In genomic region chr5:1762121-1762877, GRCh38 we compare ENCODE assay signal across 26 cellular contexts. TPM values are rescaled to one million over a fixed set of nuclear protein-coding genes. Genes with fewer than 3 reads are reported as not detected.
DNase-seq lines count a peak whose midpoint lies in the region; ATAC-seq, FAIRE-seq and TF ChIP-seq lines count a peak whose summit lies in the region.
"Had no signal": no experiment of that assay in that cellular context is flagged by ENCODE, and none has a peak within 500 bp of the region (broad histone marks: within the 10 kb centered on the region; RNA-seq: fewer than 3 reads in every experiment).

No MANE protein-coding gene starts in this region.

- no peak overlapping the region for H3K4me3 Mint-ChIP-seq in glutamatergic neuron (ENCODE audit: unreplicated experiment)
- H3K4me3 Mint-ChIP-seq in progenitor cell of endocrine pancreas (ENCODE audit: low read depth) = no peak overlapping the region
- H3K4me3 Mint-ChIP-seq: nephron; stimulated activated effector memory CD8-positive, alpha-beta T cell treated with anti-CD3 and anti-CD28 coated beads, Interleukin-12 subunit alpha, Interleukin-12 subunit beta, amount 100 ng/mL, for 72 hours had no signal

- no peak for FAIRE-seq in frontal cortex (lab: Jason Lieb, UNC)
- FAIRE-seq: colon had no signal

- DNase-seq in DMS 273 (lab: John Stamatoyannopoulos, UW; ENCODE audit: unreplicated experiment) (peak; percentile 23), DMS 273 treated with DMSO at 0.1 percent for 48 hours (lab: John Stamatoyannopoulos, UW) (no peak), H7 (peak; percentile 35), glutamatergic neuron (peak; percentile 8), progenitor cell of endocrine pancreas (ENCODE audit: low spot score, unreplicated experiment) (peak; percentile 3), frontal cortex (ENCODE audit: low spot score in 2 of 2) (no peak)
- DNase-seq: activated CD4-positive, CD25-positive, alpha-beta regulatory T cell treated with anti-CD3 and anti-CD28 coated beads, Interleukin-2, amount 50 U/mL, for 72 hours; brain microvascular endothelial cell; DMS79 treated with DMSO at 0.1 percent for 48 hours; HCEC 1CT; KG1; MV-4-11; NCI-H187; NCI-H774; OCI-M1; SHP77; stimulated activated CD4-positive, alpha-beta T cell treated with anti-CD3 and anti-CD28 coated beads, Interleukin-1b, Interleukin-23, amount 100 ng/mL, for 48 hours; SW 1271 had no signal

- H3K36me3 Mint-ChIP-seq in glutamatergic neuron (ENCODE audit: unreplicated experiment) = peaks cover 9% of the 10 kb centered on the region
- no peaks in the 10 kb centered on the region for H3K36me3 Mint-ChIP-seq in progenitor cell of endocrine pancreas (ENCODE audit: insufficient read depth)
- H3K36me3 Mint-ChIP-seq: stimulated activated effector memory CD8-positive, alpha-beta T cell treated with anti-CD3 and anti-CD28 coated beads, Interleukin-12 subunit alpha, Interleukin-12 subunit beta, amount 100 ng/mL, for 72 hours had no signal

- no peak for ATAC-seq in HG03520 (IDR thresholded peaks at IDR 0.05; ENCODE audit: unreplicated experiment)
- ATAC-seq in HG03565 (IDR thresholded peaks at IDR 0.05; ENCODE audit: unreplicated experiment) = no peak
- ATAC-seq: left colon had no signal

- no peaks in the 10 kb centered on the region for H3K36me3 ChIP-seq in H7 (replicated peaks; ENCODE audit: control insufficient read depth, insufficient read depth, low read length)
- H3K36me3 ChIP-seq: brain microvascular endothelial cell, prostate gland had no signal

- no peaks in the 10 kb centered on the region for H3K27me3 ChIP-seq in H7 (ENCODE audit: control insufficient read depth, insufficient read depth, low read length)
- H3K27me3 ChIP-seq: brain microvascular endothelial cell had no signal

- H3K27me3 Mint-ChIP-seq in glutamatergic neuron (ENCODE audit: unreplicated experiment) (peaks cover 2% of the 10 kb centered on the region), progenitor cell of endocrine pancreas (peaks cover 29% of the 10 kb centered on the region)

- no peak for TF ChIP-seq CTCF in glutamatergic neuron (IDR thresholded peaks at IDR 0.05; ENCODE audit: partially characterized antibody, unreplicated experiment)
- no peak for TF ChIP-seq CTCF in progenitor cell of endocrine pancreas (IDR thresholded peaks at IDR 0.05; ENCODE audit: unreplicated experiment)

- no peak overlapping the region for H3K27ac Mint-ChIP-seq in glutamatergic neuron (ENCODE audit: unreplicated experiment)
- no peak overlapping the region for H3K27ac Mint-ChIP-seq in progenitor cell of endocrine pancreas
- H3K27ac Mint-ChIP-seq: activated T-helper 2 cell treated with anti-CD3 and anti-CD28 coated beads, Interferon-gamma antibody, Interleukin-2, Interleukin-4, amounts not matched to agents 10 μg/mL and 5 μg/mL and 100 μg/mL, durations not matched to agents 14 hours and 24 hours and 36 hours; nephron; stimulated activated effector memory CD8-positive, alpha-beta T cell treated with anti-CD3 and anti-CD28 coated beads, Interleukin-12 subunit alpha, Interleukin-12 subunit beta, amount 100 ng/mL, for 72 hours had no signal

- H3K4me1 Mint-ChIP-seq in glutamatergic neuron (ENCODE audit: low read depth, unreplicated experiment) (no peaks in the 10 kb centered on the region), progenitor cell of endocrine pancreas (ENCODE audit: low read depth) (no peaks in the 10 kb centered on the region)
- H3K4me1 Mint-ChIP-seq: stimulated activated effector memory CD8-positive, alpha-beta T cell treated with anti-CD3 and anti-CD28 coated beads, Interleukin-12 subunit alpha, Interleukin-12 subunit beta, amount 100 ng/mL, for 72 hours had no signal

- H3K4me3 ChIP-seq in H7 (ENCODE audit: insufficient read depth, low read depth, low read length) = no peak overlapping the region
- H3K4me3 ChIP-seq: prostate gland had no signal

- H3K9me3 Mint-ChIP-seq in glutamatergic neuron (ENCODE audit: unreplicated experiment) (peaks cover 6% of the 10 kb centered on the region), progenitor cell of endocrine pancreas (ENCODE audit: low read depth) (peaks cover 6% of the 10 kb centered on the region)
- H3K9me3 Mint-ChIP-seq: stimulated activated effector memory CD8-positive, alpha-beta T cell treated with anti-CD3 and anti-CD28 coated beads, Interleukin-12 subunit alpha, Interleukin-12 subunit beta, amount 100 ng/mL, for 72 hours had no signal

RNA-seq across cellular contexts. Expression of gene MRPL36, which starts 37.3 kb away (rescaled TPM):
- total RNA-seq in H7 (2014; rRNA removed; shearing (Covaris generic)) = 49.4 and 83.8 TPM in 2 replicates
- total RNA-seq in glutamatergic neuron (ENCODE audit: unreplicated experiment) = 40.0 TPM
- 40.5 and 40.6 TPM in 2 replicates for total RNA-seq in progenitor cell of endocrine pancreas
- total RNA-seq in frontal cortex = 20.0 TPM

RNA-seq across cellular contexts. Expression of gene NDUFS6, which starts 38.9 kb away (rescaled TPM):
- total RNA-seq in H7 (2014; rRNA removed; shearing (Covaris generic)) = 35.2 and 51.9 TPM in 2 replicates
- total RNA-seq in glutamatergic neuron (ENCODE audit: unreplicated experiment) = 40.3 TPM
- total RNA-seq in progenitor cell of endocrine pancreas = 33.0 and 36.4 TPM in 2 replicates
- total RNA-seq in frontal cortex = 13.5 TPM

Comparison
In these comparisons a context has a peak if more than half of its experiments do, and no peak if none do; other contexts are left out.
1. DNase-seq: peak in DMS 273 (single experiment), H7 (single experiment), glutamatergic neuron (single experiment) and progenitor cell of endocrine pancreas (single experiment); none in DMS 273 treated with DMSO at 0.1 percent for 48 hours (single experiment) and frontal cortex (0 of 2).